In the genomic region with DNA sequence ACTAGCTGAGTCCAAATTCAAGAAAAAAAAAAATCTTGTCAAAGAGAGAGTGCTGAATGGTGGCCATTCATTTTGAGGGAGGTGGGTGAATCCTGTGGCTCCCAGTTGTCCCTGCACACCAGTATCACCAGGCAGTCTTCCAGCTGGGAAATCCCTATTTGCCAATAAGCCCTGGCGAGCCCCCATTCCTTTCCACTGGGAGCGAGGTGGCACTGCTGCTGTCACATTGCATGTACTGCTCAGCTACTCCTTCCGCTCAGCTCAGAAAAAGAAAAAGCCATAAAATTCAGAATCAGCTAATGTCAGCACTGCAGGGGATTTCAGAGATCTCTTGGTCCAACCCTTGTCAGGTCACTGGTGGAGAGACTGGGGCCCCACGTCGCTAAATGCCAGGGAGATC, we compare ENCODE assay signal across 23 cellular contexts.
"Had no signal": no experiment of that assay in that cellular context is flagged by ENCODE, and none has a peak within 500 bp of the region (broad histone marks: within the 10 kb centered on the region; RNA-seq: fewer than 3 reads in every experiment).

No MANE protein-coding gene starts in this region.

- H3K36me3 Mint-ChIP-seq: naive B cell; stimulated activated memory B cell treated with anti-CD40 and anti-IgM and Interleukin-4, amounts not matched to agents 10 μg/mL and 1 μg/mL and 100 μg/mL, for 72 hours had no signal

- H3K27ac Mint-ChIP-seq: activated CD4-positive, alpha-beta T cell treated with anti-CD3 and anti-CD28 coated beads, Interleukin-2, amount 10 ng/mL, durations not matched to agents 7 days and 5 days; activated CD8-positive, alpha-beta T cell treated with anti-CD3 and anti-CD28 coated beads, Interleukin-2, amount 10 ng/mL, durations not matched to agents 7 days and 5 days; activated naive CD4-positive, alpha-beta T cell treated with anti-CD3 and anti-CD28 coated beads, Interleukin-2, amount 50 U/mL, for 72 hours; activated T-helper 17 cell treated with anti-CD3 and anti-CD28 coated beads, Interleukin-2, amount 50 U/mL, for 72 hours; effector memory CD8-positive, alpha-beta T cell; naive B cell; stimulated activated memory B cell treated with anti-CD40 and anti-IgM and Interleukin-4, amounts not matched to agents 10 μg/mL and 1 μg/mL and 100 μg/mL, for 72 hours; T-helper 2 cell treated with Interferon-gamma antibody and Interleukin-4, amounts not matched to agents 5 μg/mL and 100 μg/mL, for 36 hours had no signal

- H3K4me3 ChIP-seq: gastroesophageal sphincter, lung, suprapubic skin, tibial nerve had no signal

- H3K4me1 Mint-ChIP-seq: activated T-helper 17 cell treated with anti-CD3 and anti-CD28 coated beads, Interleukin-2, amount 50 U/mL, for 72 hours had no signal

- H3K4me3 Mint-ChIP-seq: activated CD4-positive, alpha-beta T cell treated with anti-CD3 and anti-CD28 coated beads, Interleukin-2, amount 10 ng/mL, durations not matched to agents 7 days and 5 days; activated CD8-positive, alpha-beta T cell treated with anti-CD3 and anti-CD28 coated beads, Interleukin-2, amount 10 ng/mL, durations not matched to agents 7 days and 5 days; activated T-helper 17 cell treated with anti-CD3 and anti-CD28 coated beads, Interleukin-2, amount 50 U/mL, for 72 hours; stimulated activated memory B cell treated with anti-CD40 and anti-IgM and Interleukin-4, amounts not matched to agents 10 μg/mL and 1 μg/mL and 100 μg/mL, for 72 hours; T-helper 2 cell treated with Interferon-gamma antibody and Interleukin-4, amounts not matched to agents 5 μg/mL and 100 μg/mL, for 36 hours had no signal

- H3K9me3 ChIP-seq: gastroesophageal sphincter, stomach, suprapubic skin, tibial nerve had no signal

- H3K27ac ChIP-seq: brain microvascular endothelial cell, epithelial cell of prostate, gastroesophageal sphincter, stomach, suprapubic skin, tibial nerve, VCaP had no signal

- H3K36me3 ChIP-seq: brain microvascular endothelial cell, gastroesophageal sphincter, stomach, suprapubic skin, tibial nerve had no signal

- ATAC-seq: activated CD8-positive, alpha-beta T cell treated with anti-CD3 and anti-CD28 coated beads, Interleukin-2, amount 10 ng/mL, durations not matched to agents 7 days and 5 days; activated naive CD4-positive, alpha-beta T cell treated with anti-CD3 and anti-CD28 coated beads, Interleukin-2, amount 50 U/mL, for 72 hours; activated T-helper 17 cell treated with anti-CD3 and anti-CD28 coated beads, Interleukin-2, amount 50 U/mL, for 72 hours; effector memory CD8-positive, alpha-beta T cell; gastroesophageal sphincter; left lobe of liver; sciatic nerve; stimulated activated memory B cell treated with anti-CD40 and anti-IgM and Interleukin-4, amounts not matched to agents 10 μg/mL and 1 μg/mL and 100 μg/mL, for 72 hours had no signal

- H3K9me3 Mint-ChIP-seq: activated CD4-positive, alpha-beta T cell treated with anti-CD3 and anti-CD28 coated beads, Interleukin-2, amount 10 ng/mL, durations not matched to agents 7 days and 5 days; activated naive CD4-positive, alpha-beta T cell treated with anti-CD3 and anti-CD28 coated beads, Interleukin-2, amount 50 U/mL, for 72 hours; activated T-helper 17 cell treated with anti-CD3 and anti-CD28 coated beads, Interleukin-2, amount 50 U/mL, for 72 hours; effector memory CD8-positive, alpha-beta T cell; naive B cell; stimulated activated memory B cell treated with anti-CD40 and anti-IgM and Interleukin-4, amounts not matched to agents 10 μg/mL and 1 μg/mL and 100 μg/mL, for 72 hours; T-helper 2 cell treated with Interferon-gamma antibody and Interleukin-4, amounts not matched to agents 5 μg/mL and 100 μg/mL, for 36 hours had no signal

- DNase-seq: activated CD4-positive, alpha-beta T cell treated with anti-CD3 and anti-CD28 coated beads, Interleukin-2, amount 10 ng/mL, durations not matched to agents 7 days and 5 days; activated CD4-positive, CD25-positive, alpha-beta regulatory T cell treated with anti-CD3 and anti-CD28 coated beads, Interleukin-2, amount 50 U/mL, for 72 hours; activated CD8-positive, alpha-beta T cell treated with anti-CD3 and anti-CD28 coated beads, Interleukin-2, amount 10 ng/mL, durations not matched to agents 7 days and 5 days; aorta; brain microvascular endothelial cell; effector memory CD8-positive, alpha-beta T cell; kidney; naive B cell; small intestine; stimulated activated CD4-positive, alpha-beta T cell treated with anti-CD3 and anti-CD28 coated beads, Interleukin-2, amount 100 ng/mL, for 24 hours; stomach had no signal
